15 cellular contexts compared by ENCODE assay signal in genomic region chr1:223733898-223734852, GRCh38. TPM values are rescaled to one million over a fixed set of nuclear protein-coding genes. Genes with fewer than 3 reads are reported as not detected.
DNase-seq lines count a peak whose midpoint lies in the region; ATAC-seq and TF ChIP-seq lines count a peak whose summit lies in the region.
"Had no signal": no experiment of that assay in that cellular context is flagged by ENCODE, and none has a peak within 500 bp of the region (broad histone marks: within the 10 kb centered on the region; RNA-seq: fewer than 3 reads in every experiment).

No MANE protein-coding gene starts in this region.

- peak overlapping the region; percentile 55 for H3K4me3 Mint-ChIP-seq in osteocyte (ENCODE audit: unreplicated experiment)
- H3K4me3 Mint-ChIP-seq: activated T-cell treated with anti-CD3 and anti-CD28 coated beads, Interleukin-2, amount 50 U/mL, for 24 hours; endodermal cell had no signal

- peaks cover 89% of the 10 kb centered on the region for H3K4me1 Mint-ChIP-seq in osteocyte (ENCODE audit: unreplicated experiment)

- DNase-seq in RPMI8226: peak; percentile 54
- no peak for DNase-seq in osteocyte (ENCODE audit: extremely low spot score, unreplicated experiment)
- no peak for DNase-seq in NCI-H2107 (lab: John Stamatoyannopoulos, UW)
- no peak for DNase-seq in NCI-H345 treated with DMSO at 0.1 percent for 48 hours (lab: John Stamatoyannopoulos, UW; ENCODE audit: unreplicated experiment)
- no peak for DNase-seq in SW480 (ENCODE audit: low spot score)
- DNase-seq: activated T-cell treated with anti-CD3 and anti-CD28 coated beads, Interleukin-2, amount 50 U/mL, for 24 hours; endodermal cell; NCI-H510A; right lobe of liver; T-helper 2 cell had no signal

- no peak for TF ChIP-seq CTCF in 22Rv1 (IDR thresholded peaks at IDR 0.05)
- no peak for TF ChIP-seq CTCF in gastroesophageal sphincter (IDR thresholded peaks at IDR 0.05)
- TF ChIP-seq CTCF in osteocyte (IDR thresholded peaks at IDR 0.05): no peak

- H3K4me1 ChIP-seq in gastroesophageal sphincter: peaks cover 10 to 85% (median 57%) of the 10 kb centered on the region in 3 donors
- H3K4me1 ChIP-seq: right lobe of liver had no signal

- H3K27ac Mint-ChIP-seq in osteocyte (ENCODE audit: unreplicated experiment): peak overlapping the region; percentile 98
- H3K27ac Mint-ChIP-seq: activated T-cell treated with anti-CD3 and anti-CD28 coated beads, Interleukin-2, amount 50 U/mL, for 24 hours had no signal

- H3K9me3 ChIP-seq in gastroesophageal sphincter: no peaks in the 10 kb centered on the region
- H3K9me3 ChIP-seq: BE2C, right lobe of liver had no signal

- no peaks in the 10 kb centered on the region for H3K9me3 Mint-ChIP-seq in osteocyte (ENCODE audit: unreplicated experiment)
- H3K9me3 Mint-ChIP-seq: activated T-cell treated with anti-CD3 and anti-CD28 coated beads, Interleukin-2, amount 50 U/mL, for 24 hours had no signal

- TF ChIP-seq EP300 in gastroesophageal sphincter (IDR thresholded peaks at IDR 0.05): no peak

- TF ChIP-seq POLR2A in gastroesophageal sphincter (IDR thresholded peaks at IDR 0.05): no peak

- no peaks in the 10 kb centered on the region for H3K27me3 Mint-ChIP-seq in osteocyte (ENCODE audit: unreplicated experiment)
- H3K27me3 Mint-ChIP-seq: activated T-cell treated with anti-CD3 and anti-CD28 coated beads, Interleukin-2, amount 50 U/mL, for 24 hours had no signal

- H3K36me3 ChIP-seq in gastroesophageal sphincter: no peaks in the 10 kb centered on the region
- H3K36me3 ChIP-seq: BE2C, right lobe of liver had no signal

- H3K4me3 ChIP-seq in gastroesophageal sphincter: no peak overlapping the region
- H3K4me3 ChIP-seq: K562, right lobe of liver had no signal

- WGBS in gastroesophageal sphincter (ENCODE audit: low coverage in 1 of 2), 2 donors: 59 to 66% methylated on average over 7 to 13 of the region's 20 CpGs

- H3K27ac ChIP-seq in 22Rv1: peak overlapping the region; percentile 15
- H3K27ac ChIP-seq in gastroesophageal sphincter: peak overlapping the region in 3 of 4 donors; percentile 29 to 69 (median 61)
- H3K27ac ChIP-seq: right lobe of liver had no signal

- H3K36me3 Mint-ChIP-seq in osteocyte (ENCODE audit: unreplicated experiment): peaks cover 4% of the 10 kb centered on the region

- no peak for ATAC-seq in gastroesophageal sphincter
- no peak for ATAC-seq in HG02840 (IDR thresholded peaks at IDR 0.05; ENCODE audit: low FRiP score, unreplicated experiment)
- ATAC-seq: K562 had no signal

- no peaks in the 10 kb centered on the region for H3K27me3 ChIP-seq in gastroesophageal sphincter
- H3K27me3 ChIP-seq: BE2C, right lobe of liver had no signal

RNA-seq across cellular contexts. Expression of gene CAPN2, which starts 21.8 kb away (rescaled TPM):
- total RNA-seq in gastroesophageal sphincter: 100 to 1,000 TPM; 140 to 174 (median 149) TPM
- 271 and 278 TPM in 2 replicates for total RNA-seq in osteocyte
